ENCODE assay signal across 12 cellular contexts in genomic region chr18:49899647-49900330, GRCh38.
A peak's percentile ranks its signal among the peaks of the same experiment; 100 is the strongest.
DNase-seq lines count a peak whose midpoint lies in the region; ATAC-seq, FAIRE-seq and TF ChIP-seq lines count a peak whose summit lies in the region.
"Had no signal": no experiment of that assay in that cellular context is flagged by ENCODE, and none has a peak within 500 bp of the region (broad histone marks: within the 10 kb centered on the region; RNA-seq: fewer than 3 reads in every experiment).

No MANE protein-coding gene starts in this region.

- no peaks in the 10 kb centered on the region for H3K4me1 ChIP-seq in right lobe of liver
- no peaks in the 10 kb centered on the region for H3K4me1 ChIP-seq in kidney (ENCODE audit: control insufficient read depth in 1 of 2, insufficient read depth in 1 of 2, low read depth in 1 of 2, low read length in 2 of 2)
- H3K4me1 ChIP-seq: SJSA1 had no signal

- no peak overlapping the region for H3K9ac ChIP-seq in kidney (ENCODE audit: low read length in 2 of 2)

- no peak for TF ChIP-seq POLR2A in right lobe of liver (IDR thresholded peaks at IDR 0.05)

- peak in 1 of 4 donors; percentile 19 for TF ChIP-seq CTCF in right lobe of liver (IDR thresholded peaks at IDR 0.05)
- TF ChIP-seq CTCF in kidney (IDR thresholded peaks at IDR 0.05; ENCODE audit: borderline replicate concordance, extremely low read depth, insufficient read depth) = no peak

- H3K9me3 ChIP-seq in MG63 = no peaks in the 10 kb centered on the region
- H3K9me3 ChIP-seq in right lobe of liver = no peaks in the 10 kb centered on the region
- H3K9me3 ChIP-seq in kidney (ENCODE audit: control insufficient read depth in 1 of 2, low read length in 2 of 2) = no peaks in the 10 kb centered on the region
- H3K9me3 ChIP-seq: SJSA1 had no signal

- WGBS in right lobe of liver (ENCODE audit: insufficient coverage, low coverage, low lambda C conversion rate, missing lambda C conversion rate) = 77% methylated on average over 5 of the region's 5 CpGs

- peak; percentile 94 for DNase-seq in DMS79 (lab: John Stamatoyannopoulos, UW)
- peak; percentile 27 for DNase-seq in MG63
- peak; percentile 81 for DNase-seq in NCI-H774 (lab: John Stamatoyannopoulos, UW)
- DNase-seq in right lobe of liver = no peak
- DNase-seq in MV-4-11 (lab: John Stamatoyannopoulos, UW) = no peak
- no peak for DNase-seq in posterior vena cava (ENCODE audit: low spot score)
- DNase-seq in kidney = no peak
- DNase-seq: activated CD8-positive, alpha-beta memory T cell treated with anti-CD3 and anti-CD28 coated beads, Interleukin-2, amount 50 U/mL, for 48 hours; activated naive CD8-positive, alpha-beta T cell treated with anti-CD3 and anti-CD28 coated beads, Interleukin-2, amount 50 U/mL, for 24 hours; CD4-positive, CD25-positive, alpha-beta regulatory T cell had no signal

- intact Hi-C loops in right lobe of liver (cut with DNase I) (no loop called here), posterior vena cava (cut with DNase I) (loop anchor here in 1 of 2 donors (5.0 kb wide), 1 partner anchor 628 kb away; no protein-coding TSS in a partner anchor), kidney (cut with DNase I) (no loop called here)

- H3K27ac ChIP-seq in right lobe of liver (no peak overlapping the region), kidney (ENCODE audit: low read depth in 2 of 2, low read length in 2 of 2) (no peak overlapping the region)
- H3K27ac ChIP-seq: SJSA1 had no signal

- ATAC-seq in right lobe of liver (peak in 3 of 4 donors; percentile 33 to 61 (median 47)), GM19035 (IDR thresholded peaks at IDR 0.05; ENCODE audit: unreplicated experiment) (no peak)
- ATAC-seq: activated naive CD8-positive, alpha-beta T cell treated with anti-CD3 and anti-CD28 coated beads, Interleukin-2, amount 50 U/mL, for 24 hours had no signal

- H3K36me3 ChIP-seq in MG63 (no peaks in the 10 kb centered on the region), right lobe of liver (peaks cover 0 to 3% (median 0%) of the 10 kb centered on the region in 4 donors), kidney (ENCODE audit: control insufficient read depth in 1 of 2, insufficient read depth in 2 of 2, low read length in 2 of 2) (peaks cover 2 to 13% of the 10 kb centered on the region in 2 donors)
- H3K36me3 ChIP-seq: SJSA1 had no signal

- no peak for FAIRE-seq in kidney (lab: Jason Lieb, UNC)

- no peak overlapping the region for H3K4me3 ChIP-seq in MG63
- H3K4me3 ChIP-seq in right lobe of liver = no peak overlapping the region
- H3K4me3 ChIP-seq in kidney (ENCODE audit: low read length in 2 of 2) = no peak overlapping the region
- H3K4me3 ChIP-seq: SJSA1 had no signal

- H3K27me3 ChIP-seq in MG63 (no peaks in the 10 kb centered on the region), right lobe of liver (no peaks in the 10 kb centered on the region)

Comparison
In these comparisons a context has a peak if more than half of its experiments do, and no peak if none do; other contexts are left out.
1. DNase-seq: peak in DMS79 (single experiment), MG63 (single experiment) and NCI-H774 (single experiment); none in right lobe of liver (0 of 3), MV-4-11 (single experiment), posterior vena cava (single experiment) and kidney (single experiment).